In the genomic region with DNA sequence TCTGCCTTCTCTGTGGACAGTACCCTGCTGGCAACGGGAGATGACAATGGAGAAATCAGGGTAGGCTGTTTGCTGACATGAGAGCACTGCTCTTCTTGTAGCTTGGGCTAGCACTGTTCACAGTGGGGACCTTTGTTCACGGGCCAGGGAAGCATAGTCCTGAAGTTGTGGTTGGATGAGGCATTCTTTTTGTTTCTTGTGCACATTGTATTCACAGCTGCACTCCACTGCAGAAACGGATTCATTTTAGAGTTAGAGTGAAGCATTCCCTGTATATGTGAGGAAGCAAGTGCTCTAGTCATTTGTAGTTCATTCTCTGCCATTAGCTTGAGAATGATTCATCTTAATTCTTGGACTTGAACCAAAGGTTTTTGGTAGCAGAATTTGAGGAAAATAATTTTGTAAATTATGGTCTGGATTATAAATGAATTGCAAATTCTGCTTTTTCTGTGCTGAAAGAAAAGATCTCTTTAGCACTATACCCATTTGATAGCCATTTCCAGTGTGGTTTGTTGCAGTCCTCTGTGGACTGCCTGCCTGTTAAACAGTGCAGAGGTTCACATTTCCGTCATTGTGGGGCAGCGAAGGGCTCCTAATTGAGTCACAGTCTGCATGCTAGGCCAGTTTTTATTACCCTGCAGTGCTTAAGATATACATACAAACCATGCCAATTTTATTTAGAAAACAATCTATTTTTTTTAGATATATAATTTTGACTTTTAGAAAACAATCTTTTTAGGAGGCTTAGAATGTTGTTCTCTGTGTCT, we compare ENCODE assay signal across 8 cellular contexts.
DNase-seq lines count a peak whose midpoint lies in the region; ATAC-seq and TF ChIP-seq lines count a peak whose summit lies in the region.

No MANE protein-coding gene starts in this region.

- H3K36me3 ChIP-seq in RWPE2 (ENCODE audit: low read depth): peaks cover 74% of the 10 kb centered on the region
- H3K36me3 ChIP-seq in tibial artery: peaks cover 51 to 65% (median 64%) of the 10 kb centered on the region in 3 donors

- H3K9me3 ChIP-seq in RWPE2 (ENCODE audit: severe bottlenecking) (no peaks in the 10 kb centered on the region), tibial artery (no peaks in the 10 kb centered on the region)

- ATAC-seq in activated CD4-positive, CD25-positive, alpha-beta regulatory T cell treated with anti-CD3 and anti-CD28 coated beads, Interleukin-2, amount 50 U/mL, for 24 hours: peak; percentile 49 to 58
- peak; percentile 70 for ATAC-seq in GM21447 (IDR thresholded peaks at IDR 0.05; ENCODE audit: unreplicated experiment)
- peak; percentile 85 for ATAC-seq in RWPE2 (ENCODE audit: low read depth)

- TF ChIP-seq CTCF in RWPE2 (IDR thresholded peaks at IDR 0.05; ENCODE audit: poor library complexity, severe bottlenecking) (peak; percentile 50), tibial artery (IDR thresholded peaks at IDR 0.05) (peak in 1 of 2 experiments; percentile 39)

- H3K27me3 ChIP-seq in RWPE2 (ENCODE audit: insufficient read depth, poor library complexity, severe bottlenecking) (no peaks in the 10 kb centered on the region), tibial artery (no peaks in the 10 kb centered on the region)

- intact Hi-C loops in tibial artery (cut with DNase I; ENCODE audit: low total_unique reads): no loop called here

- H3K4me3 ChIP-seq in RWPE2 (ENCODE audit: severe bottlenecking) (no peak overlapping the region), tibial artery (no peak overlapping the region)

- H3K27ac ChIP-seq in RWPE2 (ENCODE audit: poor library complexity, severe bottlenecking) (no peak overlapping the region), tibial artery (no peak overlapping the region)

- DNase-seq in activated CD4-positive, CD25-positive, alpha-beta regulatory T cell treated with anti-CD3 and anti-CD28 coated beads, Interleukin-2, amount 50 U/mL, for 72 hours: no peak
- DNase-seq in HS-5 (ENCODE audit: low read depth) (peak; percentile 19), RWPE2 (ENCODE audit: low spot score) (no peak), cerebellar cortex (ENCODE audit: low spot score) (peak; percentile 77), lung microvascular endothelial cell (ENCODE audit: low read depth in 2 of 2) (peak; percentile 72 to 77), tibial artery (no peak)

- H3K4me1 ChIP-seq in RWPE2 (ENCODE audit: insufficient read depth, poor library complexity, severe bottlenecking) (no peaks in the 10 kb centered on the region), tibial artery (peaks cover 0 to 4% (median 0%) of the 10 kb centered on the region in 4 donors)

Comparison
In these comparisons a context has a peak if more than half of its experiments do, and no peak if none do; other contexts are left out.
1. DNase-seq: peak in HS-5 (single experiment), cerebellar cortex (single experiment) and lung microvascular endothelial cell (2 of 2); none in activated CD4-positive, CD25-positive, alpha-beta regulatory T cell treated with anti-CD3 and anti-CD28 coated beads, Interleukin-2, amount 50 U/mL, for 72 hours (single experiment), RWPE2 (single experiment) and tibial artery (0 of 2).
2. Peak in every context shown above with its lines, with median percentiles within 50 percentile points of each other: ATAC-seq.